1 cellular context compared by ENCODE assay signal in genomic region chr14:92898732-92899131, GRCh38.
TF ChIP-seq lines count a peak whose summit lies in the region.

No MANE protein-coding gene starts in this region.

TF ChIP-seq in HCT116, 20 proteins besides CTCF, POLR2A, EP300 and RAD21 (continued from another document):
- TF ChIP-seq ATF3 (IDR thresholded peaks at IDR 0.05) (no peak), EZH2 (IDR thresholded peaks at IDR 0.05) (no peak)
TF ChIP-seq in HCT116: peak in this region for 0.
